8 cellular contexts compared by ENCODE assay signal in the genomic region with DNA sequence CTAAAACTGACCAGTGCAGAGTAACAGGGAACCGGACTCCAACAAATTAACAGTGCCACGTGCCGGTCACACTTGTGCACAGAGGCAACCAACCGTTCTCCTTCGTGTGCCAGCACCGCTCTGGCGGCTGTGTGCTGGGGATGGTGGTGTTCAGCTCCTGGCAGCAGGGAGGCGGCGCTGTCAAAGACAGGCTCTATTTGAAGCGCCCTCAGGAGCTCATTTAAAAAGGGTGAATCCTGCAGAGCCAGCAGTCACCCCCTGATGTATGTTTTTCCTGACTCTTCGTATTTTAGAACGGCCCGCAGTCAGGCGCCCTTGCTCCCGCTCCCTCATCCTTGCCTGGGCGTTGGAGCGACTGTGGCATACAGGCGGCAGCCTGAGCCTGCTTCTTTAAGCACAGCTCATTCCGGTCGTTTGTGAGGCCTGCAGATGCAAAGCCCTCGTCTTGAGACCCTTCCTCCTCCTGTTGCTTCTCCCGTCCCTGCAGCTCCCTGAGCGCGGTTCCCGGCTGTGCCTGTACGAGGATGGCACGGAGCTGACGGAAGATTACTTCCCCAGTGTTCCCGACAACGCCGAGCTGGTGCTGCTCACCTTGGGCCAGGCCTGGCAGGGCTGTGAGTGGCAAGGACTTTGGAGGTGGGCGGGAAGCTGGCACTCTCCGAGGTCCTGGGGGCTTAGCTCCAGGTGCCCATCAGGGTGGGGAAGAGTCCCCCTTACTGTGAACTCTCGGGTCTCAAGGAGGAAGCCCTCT. TPM values are rescaled to one million over a fixed set of nuclear protein-coding genes. Genes with fewer than 3 reads are reported as not detected.
DNase-seq lines count a peak whose midpoint lies in the region; ATAC-seq and TF ChIP-seq lines count a peak whose summit lies in the region.

No MANE protein-coding gene starts in this region.

- peaks cover 24 to 39% of the 10 kb centered on the region in 2 experiments for H3K79me1 ChIP-seq in IMR-90 (ENCODE audit: low read depth in 1 of 2, low read length in 2 of 2)

- no peaks in the 10 kb centered on the region for H3K27me3 Mint-ChIP-seq in Calu3 (ENCODE audit: unreplicated experiment)
- no peaks in the 10 kb centered on the region for H3K27me3 Mint-ChIP-seq in activated T-helper 1 cell treated with anti-CD3 and anti-CD28 coated beads, Interleukin-12 subunit alpha, Interleukin-12 subunit beta, Interleukin-2, Interleukin-4 antibody, amounts not matched to agents 30 ng/mL and 10 ng/mL and 1 ng/mL, durations not matched to agents 14 hours and 24 hours and 36 hours (ENCODE audit: insufficient read depth)

- no peak overlapping the region for H3K4ac ChIP-seq in IMR-90 (ENCODE audit: low read depth, low read length)

- CTCF ChIA-PET in Calu3 (lab: Charles Lee) (no interaction called here), IMR-90 (lab: Yijun Ruan, JAX) (interaction anchor here (0.8 to 1.4 kb wide), 3 partner anchors 9 to 45 kb away, joined by 3 to 4 read pairs (median 4); no protein-coding TSS in a partner anchor)

- no peak overlapping the region for H2BK15ac ChIP-seq in IMR-90 (ENCODE audit: low read depth, low read length)

- no peaks in the 10 kb centered on the region for H3K9me3 Mint-ChIP-seq in Calu3 (ENCODE audit: low read depth, unreplicated experiment)
- H3K9me3 Mint-ChIP-seq in activated T-helper 1 cell treated with anti-CD3 and anti-CD28 coated beads, Interleukin-12 subunit alpha, Interleukin-12 subunit beta, Interleukin-2, Interleukin-4 antibody, amounts not matched to agents 30 ng/mL and 10 ng/mL and 1 ng/mL, durations not matched to agents 14 hours and 24 hours and 36 hours, result no peaks in the 10 kb centered on the region

- peaks cover 5% of the 10 kb centered on the region; the same call in 1 of the 2 replicates for H3K4me1 ChIP-seq in IMR-90 (ENCODE audit: control insufficient read depth, insufficient read depth, low read length)
- peaks cover 0 to 21% of the 10 kb centered on the region in 2 donors for H3K4me1 ChIP-seq in right atrium auricular region
- peaks cover 20% of the 10 kb centered on the region for H3K4me1 ChIP-seq in psoas muscle

- WGBS in IMR-90 (ENCODE audit: extremely low coverage in 2 of 2, insufficient read length in 1 of 2), 2 experiments, result 28% methylated on average over 17 of the region's 34 CpGs; no CpG with 5 or more reads in 1 of the 2 experiments
- 67 to 69% (median 69%) methylated on average over 34 of the region's 34 CpGs for WGBS in psoas muscle, 3 donors

- peak; percentile 4 for DNase-seq in Calu3
- peak; percentile 36 for DNase-seq in IMR-90
- no peak for DNase-seq in activated T-helper 1 cell treated with anti-CD3 and anti-CD28 coated beads, Interleukin-12 subunit alpha, Interleukin-12 subunit beta, Interleukin-2, Interleukin-4 antibody, amounts not matched to agents 30 ng/mL and 10 ng/mL and 1 ng/mL, durations not matched to agents 14 hours and 24 hours and 36 hours (ENCODE audit: low spot score)
- no peak for DNase-seq in right atrium auricular region (ENCODE audit: low spot score)
- DNase-seq in psoas muscle, result peak in 1 of 2 donors; percentile 21
- DNase-seq in NCI-H1694 treated with DMSO at 0.1 percent for 48 hours (lab: John Stamatoyannopoulos, UW), result no peak

- H3K4me2 ChIP-seq in IMR-90 (ENCODE audit: low read depth, low read length), result peak overlapping the region; percentile 79

- peak overlapping the region; percentile 95 for H3K4me3 Mint-ChIP-seq in Calu3 (ENCODE audit: low read depth, unreplicated experiment)
- peak overlapping the region; percentile 94 for H3K4me3 Mint-ChIP-seq in activated T-helper 1 cell treated with anti-CD3 and anti-CD28 coated beads, Interleukin-12 subunit alpha, Interleukin-12 subunit beta, Interleukin-2, Interleukin-4 antibody, amounts not matched to agents 30 ng/mL and 10 ng/mL and 1 ng/mL, durations not matched to agents 14 hours and 24 hours and 36 hours

- H3K9me3 ChIP-seq in IMR-90 (ENCODE audit: control insufficient read depth, insufficient read depth, low read length), result no peaks in the 10 kb centered on the region
- no peaks in the 10 kb centered on the region for H3K9me3 ChIP-seq in right atrium auricular region
- H3K9me3 ChIP-seq in psoas muscle, result no peaks in the 10 kb centered on the region

- no peak overlapping the region for H3K14ac ChIP-seq in IMR-90 (replicated peaks; ENCODE audit: low read depth, low read length)

- H3K4me1 Mint-ChIP-seq in Calu3 (ENCODE audit: low read depth, unreplicated experiment), result peaks cover 8% of the 10 kb centered on the region
- H3K4me1 Mint-ChIP-seq in activated T-helper 1 cell treated with anti-CD3 and anti-CD28 coated beads, Interleukin-12 subunit alpha, Interleukin-12 subunit beta, Interleukin-2, Interleukin-4 antibody, amounts not matched to agents 30 ng/mL and 10 ng/mL and 1 ng/mL, durations not matched to agents 14 hours and 24 hours and 36 hours (ENCODE audit: low read depth), result peaks cover 15% of the 10 kb centered on the region

- H4K20me1 ChIP-seq in IMR-90 (ENCODE audit: insufficient read depth, low read length), result peaks cover 3% of the 10 kb centered on the region; the same call in 1 of the 2 replicates

- TF ChIP-seq CTCF in Calu3 (IDR thresholded peaks at IDR 0.05; ENCODE audit: unreplicated experiment), result no peak
- TF ChIP-seq CTCF in IMR-90 (conservative IDR thresholded peaks at IDR 0.05; ENCODE audit: low read depth, low read length), result 0 out of 2 replicates have a peak, but pooled peaks have one; percentile 19
- TF ChIP-seq CTCF in right atrium auricular region (IDR thresholded peaks at IDR 0.05), result no peak
- no peak for TF ChIP-seq CTCF in psoas muscle (IDR thresholded peaks at IDR 0.05)

- TF ChIP-seq POLR2A in IMR-90 (IDR thresholded peaks at IDR 0.05; ENCODE audit: low read depth, low read length), result no peak

- no peak for ATAC-seq in IMR-90 (ENCODE audit: low read depth)
- peak in 1 of 4 donors; percentile 23 for ATAC-seq in psoas muscle
- ATAC-seq in GM19395 (IDR thresholded peaks at IDR 0.05; ENCODE audit: unreplicated experiment), result no peak
- ATAC-seq in HG02885 (IDR thresholded peaks at IDR 0.05; ENCODE audit: poor library complexity, unreplicated experiment), result no peak

- intact Hi-C loops in Calu3 (cut with micrococcal nuclease; ENCODE audit: unreplicated experiment), result no loop called here
- intact Hi-C loops in IMR-90 (cut with micrococcal nuclease), result no loop called here
- intact Hi-C loops in activated T-helper 1 cell treated with anti-CD3 and anti-CD28 coated beads, Interleukin-12 subunit alpha, Interleukin-12 subunit beta, Interleukin-2, Interleukin-4 antibody, amounts not matched to agents 30 ng/mL and 10 ng/mL and 1 ng/mL, durations not matched to agents 14 hours and 24 hours and 36 hours (cut with micrococcal nuclease), result no loop called here
- intact Hi-C loops in psoas muscle (cut with DNase I), result loop anchor here in 1 of 2 donors (5.0 kb wide), 1 partner anchor 34 kb away; no protein-coding TSS in a partner anchor

- H2AK5ac ChIP-seq in IMR-90 (ENCODE audit: low read depth, low read length), result no peak overlapping the region

- H3K23ac ChIP-seq in IMR-90 (ENCODE audit: low read depth, low read length), result 0 out of 2 replicates have a peak overlapping the region, but pooled peaks have one; percentile 38

- H3K9me1 ChIP-seq in IMR-90 (ENCODE audit: insufficient read depth, low read length), result peaks cover 2% of the 10 kb centered on the region; the same call in 1 of the 2 replicates

- no peak overlapping the region for H2BK20ac ChIP-seq in IMR-90 (ENCODE audit: low read depth, low read length)

- 0 out of 2 replicates have a peak overlapping the region, but pooled peaks have one; percentile 1 for H3K9ac ChIP-seq in IMR-90 (ENCODE audit: low read depth, low read length)

- H3K27ac ChIP-seq in IMR-90 (ENCODE audit: insufficient read depth, low read length) (no peak overlapping the region), right atrium auricular region (no peak overlapping the region), psoas muscle (no peak overlapping the region)

- H4K8ac ChIP-seq in IMR-90 (ENCODE audit: low read depth in 2 of 2, low read length in 2 of 2), result no peak overlapping the region; a peak in 1 of 4 replicates

- H3K4me3 ChIP-seq in IMR-90 (ENCODE audit: insufficient read depth, low read depth, low read length) (peak overlapping the region; percentile 98), right atrium auricular region (peak overlapping the region; percentile 72 to 96), psoas muscle (peak overlapping the region; percentile 98)

- no TSS peak for BruUV-seq in Calu3 (replicated peaks; lab: Mats Ljungman, UMichigan)
- no TSS peak for BruUV-seq in IMR-90 (replicated peaks; lab: Mats Ljungman, UMichigan)

- no peak for TF ChIP-seq RAD21 in IMR-90 (IDR thresholded peaks at IDR 0.05; ENCODE audit: low read length)

- H3K27ac Mint-ChIP-seq in Calu3 (ENCODE audit: unreplicated experiment), result no peak overlapping the region
- no peak overlapping the region for H3K27ac Mint-ChIP-seq in activated T-helper 1 cell treated with anti-CD3 and anti-CD28 coated beads, Interleukin-12 subunit alpha, Interleukin-12 subunit beta, Interleukin-2, Interleukin-4 antibody, amounts not matched to agents 30 ng/mL and 10 ng/mL and 1 ng/mL, durations not matched to agents 14 hours and 24 hours and 36 hours

- no peaks in the 10 kb centered on the region for H3K36me3 ChIP-seq in IMR-90 (ENCODE audit: control insufficient read depth, insufficient read depth, low read length)
- no peaks in the 10 kb centered on the region for H3K36me3 ChIP-seq in right atrium auricular region
- no peaks in the 10 kb centered on the region for H3K36me3 ChIP-seq in psoas muscle (ENCODE audit: insufficient read depth in 1 of 2, low read depth in 1 of 2)

- H2BK120ac ChIP-seq in IMR-90 (ENCODE audit: low read depth, low read length), result no peak overlapping the region

- no peak overlapping the region for H3K18ac ChIP-seq in IMR-90 (ENCODE audit: low read depth, low read length)

- dilution Hi-C loops in IMR-90 (cut with HindIII; ENCODE audit: low sequenced_read_pairs, unreplicated experiment), result no loop called here

- H3K27me3 ChIP-seq in IMR-90 (ENCODE audit: control insufficient read depth, insufficient read depth, low read length) (no peaks in the 10 kb centered on the region), right atrium auricular region (no peaks in the 10 kb centered on the region), psoas muscle (ENCODE audit: insufficient read depth in 3 of 3, low read length in 2 of 3) (no peaks in the 10 kb centered on the region)

- H3K56ac ChIP-seq in IMR-90 (ENCODE audit: extremely low read depth, insufficient read depth, low read length), result no peak overlapping the region

- H3K36me3 Mint-ChIP-seq in Calu3 (ENCODE audit: insufficient read depth, unreplicated experiment), result peaks cover 19% of the 10 kb centered on the region
- peaks cover 1% of the 10 kb centered on the region for H3K36me3 Mint-ChIP-seq in activated T-helper 1 cell treated with anti-CD3 and anti-CD28 coated beads, Interleukin-12 subunit alpha, Interleukin-12 subunit beta, Interleukin-2, Interleukin-4 antibody, amounts not matched to agents 30 ng/mL and 10 ng/mL and 1 ng/mL, durations not matched to agents 14 hours and 24 hours and 36 hours (ENCODE audit: low read depth)

- POLR2A ChIA-PET in IMR-90 (lab: Charles Lee; ENCODE audit: unreplicated experiment), result no interaction called here

- H2AFZ ChIP-seq in IMR-90 (replicated peaks; ENCODE audit: low read length, poor library complexity), result peak overlapping the region; percentile 100

- H4K5ac ChIP-seq in IMR-90 (ENCODE audit: low read depth, low read length), result no peak overlapping the region

- no peak overlapping the region for H4K91ac ChIP-seq in IMR-90 (ENCODE audit: insufficient read depth, low read depth, low read length)

- H2BK5ac ChIP-seq in IMR-90 (ENCODE audit: low read depth, low read length, poor library complexity, severe bottlenecking), result no peak overlapping the region

- in situ Hi-C loops in IMR-90 (cut with MboI; ENCODE audit: low sequenced_read_pairs), result no loop called here

- H2AK9ac ChIP-seq in IMR-90 (replicated peaks; ENCODE audit: low read depth, low read length, poor library complexity), result peak overlapping the region; percentile 91

RNA-seq across cellular contexts. Expression of gene DFFB, which starts 1.1 kb away (rescaled TPM):
- total RNA-seq in Calu3 (2022) (6.5 and 6.6 TPM in 2 replicates), IMR-90 (2012; rRNA removed) (6.7 and 7.3 TPM in 2 replicates), right atrium auricular region (1 to 10 TPM; 3.2 to 5.3 TPM), psoas muscle (1 to 10 TPM; 1.1 to 2.4 (median 1.8) TPM)
- polyA plus RNA-seq in IMR-90 (2012; rRNA removed) (6.5 and 8.2 TPM in 2 replicates), psoas muscle (1 to 10 TPM; 1.3 to 1.9 (median 1.9) TPM)
- polyA plus RNA-seq in IMR-90 (2012; cell fraction: cytosol; rRNA removed), result 4.6 and 5.5 TPM in 2 replicates
- polyA plus RNA-seq in IMR-90 (2012; cell fraction: nucleus; rRNA removed; ENCODE audit: low replicate concordance), result 19.8 and 20.2 TPM in 2 replicates
- total RNA-seq in activated T-helper 1 cell treated with anti-CD3 and anti-CD28 coated beads, Interleukin-12 subunit alpha, Interleukin-12 subunit beta, Interleukin-2, Interleukin-4 antibody, amounts not matched to agents 30 ng/mL and 10 ng/mL and 1 ng/mL, durations not matched to agents 14 hours and 24 hours and 36 hours, result 13.7 and 15.8 TPM in 2 replicates

RNA-seq across cellular contexts. Expression of gene CEP104, which starts 1.4 kb away (rescaled TPM):
- total RNA-seq in Calu3 (2022) (29.4 and 34.3 TPM in 2 replicates), IMR-90 (2012; rRNA removed) (14.3 and 20.0 TPM in 2 replicates), right atrium auricular region (10 to 100 TPM; 21.7 to 25.9 TPM), psoas muscle (10 to 100 TPM; 28.3 to 37.7 (median 34.4) TPM)
- polyA plus RNA-seq in IMR-90 (2012; rRNA removed) (17.5 and 17.9 TPM in 2 replicates), psoas muscle (10 to 100 TPM in 2 of 3 donors, 1 to 10 TPM in 1; 9.0 to 31.3 (median 11.1) TPM)
- polyA plus RNA-seq in IMR-90 (2012; cell fraction: cytosol; rRNA removed), result 5.9 and 7.6 TPM in 2 replicates
- polyA plus RNA-seq in IMR-90 (2012; cell fraction: nucleus; rRNA removed; ENCODE audit: low replicate concordance), result 17.7 and 21.7 TPM in 2 replicates
- total RNA-seq in activated T-helper 1 cell treated with anti-CD3 and anti-CD28 coated beads, Interleukin-12 subunit alpha, Interleukin-12 subunit beta, Interleukin-2, Interleukin-4 antibody, amounts not matched to agents 30 ng/mL and 10 ng/mL and 1 ng/mL, durations not matched to agents 14 hours and 24 hours and 36 hours, result 43.4 and 55.5 TPM in 2 replicates

RNA-seq across cellular contexts. Expression of gene C1orf174, which starts 41.7 kb away (rescaled TPM):
- total RNA-seq in Calu3 (2022), result 20.9 and 21.1 TPM in 2 replicates
- 45.7 and 49.7 TPM in 2 replicates for total RNA-seq in IMR-90 (2012; rRNA removed)
- 22.5 and 26.7 TPM in 2 replicates for polyA plus RNA-seq in IMR-90 (2012; rRNA removed)
- 18.4 and 30.4 TPM in 2 replicates for polyA plus RNA-seq in IMR-90 (2012; cell fraction: cytosol; rRNA removed)
- 41.8 and 56.3 TPM in 2 replicates for polyA plus RNA-seq in IMR-90 (2012; cell fraction: nucleus; rRNA removed; ENCODE audit: low replicate concordance)
- total RNA-seq in activated T-helper 1 cell treated with anti-CD3 and anti-CD28 coated beads, Interleukin-12 subunit alpha, Interleukin-12 subunit beta, Interleukin-2, Interleukin-4 antibody, amounts not matched to agents 30 ng/mL and 10 ng/mL and 1 ng/mL, durations not matched to agents 14 hours and 24 hours and 36 hours, result 45.1 TPM in 2 replicates
- 10 to 100 TPM in 1 of 2 donors, 1 to 10 TPM in 1; 9.1 to 18.8 TPM for total RNA-seq in right atrium auricular region
- 10 to 100 TPM; 11.8 to 14.6 (median 14.0) TPM for total RNA-seq in psoas muscle
- 10 to 100 TPM; 15.1 to 32.2 (median 22.9) TPM for polyA plus RNA-seq in psoas muscle

Comparison
In these comparisons a context has a peak if more than half of its experiments do, and no peak if none do; other contexts are left out.
1. DNase-seq: peak in Calu3 (single experiment) and IMR-90 (single experiment); none in activated T-helper 1 cell treated with anti-CD3 and anti-CD28 coated beads, Interleukin-12 subunit alpha, Interleukin-12 subunit beta, Interleukin-2, Interleukin-4 antibody, amounts not matched to agents 30 ng/mL and 10 ng/mL and 1 ng/mL, durations not matched to agents 14 hours and 24 hours and 36 hours (single experiment), right atrium auricular region (single experiment) and NCI-H1694 treated with DMSO at 0.1 percent for 48 hours (single experiment).
2. Peak in every context shown above with its lines, with median percentiles within 50 percentile points of each other: H3K4me3 ChIP-seq.